In genomic region chr17:17080781-17081180, GRCh38 we compare ENCODE assay signal across 27 cellular contexts. TPM values are rescaled to one million over a fixed set of nuclear protein-coding genes. Genes with fewer than 3 reads are reported as not detected.
DNase-seq lines count a peak whose midpoint lies in the region; ATAC-seq and TF ChIP-seq lines count a peak whose summit lies in the region.
"Had no signal": no experiment of that assay in that cellular context is flagged by ENCODE, and none has a peak within 500 bp of the region (broad histone marks: within the 10 kb centered on the region; RNA-seq: fewer than 3 reads in every experiment).

No MANE protein-coding gene starts in this region.

- H3K4me1 ChIP-seq in Karpas-422 (ENCODE audit: low read length), result no peaks in the 10 kb centered on the region

- no peak for DNase-seq in memory B cell (ENCODE audit: low spot score in 2 of 2)
- DNase-seq in Karpas-422, result no peak
- DNase-seq in NCI-H1436 treated with DMSO at 0.1 percent for 48 hours (lab: John Stamatoyannopoulos, UW), result no peak
- DNase-seq: activated CD4-positive, alpha-beta T cell treated with anti-CD3 and anti-CD28 coated beads, Interleukin-2, amount 50 U/mL, for 4 hours; activated CD4-positive, CD25-positive, alpha-beta regulatory T cell; activated T-cell treated with anti-CD3 and anti-CD28 coated beads, Interleukin-2, amount 50 U/mL, for 72 hours; COR-L47; DMS79; GDM1; H7; mammary epithelial cell; NCI-H1105; NCI-H2029; NCI-H526 treated with DMSO at 0.1 percent for 48 hours; SJCRH30; small intestine; stimulated activated CD4-positive, alpha-beta T cell treated with anti-CD3 and anti-CD28 coated beads, Interleukin-1b, Interleukin-23, amount 100 ng/mL, for 48 hours; stimulated activated CD8-positive, alpha-beta memory T cell treated with anti-CD3 and anti-CD28 coated beads, Interleukin-4, amount 100 ng/mL, for 48 hours had no signal

- no peaks in the 10 kb centered on the region for H3K9me2 ChIP-seq in Karpas-422 (replicated peaks; ENCODE audit: insufficient read depth, low read length)

- H3K9ac ChIP-seq in Karpas-422 (ENCODE audit: low read length), result no peak overlapping the region
- H3K9ac ChIP-seq: BLaER1 treated with 17β-estradiol and CSF1 and Interleukin-3, amounts not matched to agents 10 nM and 100 nM had no signal

- H3K4me1 Mint-ChIP-seq in IgD-negative memory B cell (peaks cover 0 to 7% (median 3%) of the 10 kb centered on the region in 3 donors), brain (peaks cover 43% of the 10 kb centered on the region), memory B cell (peaks cover 10% of the 10 kb centered on the region)
- H3K4me1 Mint-ChIP-seq in stimulated activated memory B cell treated with anti-CD40 and anti-IgM and Interleukin-4, amounts not matched to agents 10 μg/mL and 1 μg/mL and 100 μg/mL, for 72 hours, result peaks cover 22% of the 10 kb centered on the region

- H3K27ac Mint-ChIP-seq in IgD-negative memory B cell (peak overlapping the region in 2 of 3 donors; percentile 71 to 76), brain (peak overlapping the region in 4 of 5 experiments; percentile 15 to 52 (median 41)), memory B cell (peak overlapping the region; percentile 56)
- peak overlapping the region; percentile 15 for H3K27ac Mint-ChIP-seq in stimulated activated memory B cell treated with anti-CD40 and anti-IgM and Interleukin-4, amounts not matched to agents 10 μg/mL and 1 μg/mL and 100 μg/mL, for 72 hours
- H3K27ac Mint-ChIP-seq: activated T-cell treated with anti-CD3 and anti-CD28 coated beads, Interleukin-2, amount 50 U/mL, for 72 hours had no signal

- H3K4me3 Mint-ChIP-seq in IgD-negative memory B cell (no peak overlapping the region), brain (no peak overlapping the region), memory B cell (no peak overlapping the region)
- H3K4me3 Mint-ChIP-seq in stimulated activated memory B cell treated with anti-CD40 and anti-IgM and Interleukin-4, amounts not matched to agents 10 μg/mL and 1 μg/mL and 100 μg/mL, for 72 hours, result no peak overlapping the region
- H3K4me3 Mint-ChIP-seq: activated T-cell treated with anti-CD3 and anti-CD28 coated beads, Interleukin-2, amount 50 U/mL, for 72 hours had no signal

- H3K9me3 Mint-ChIP-seq in IgD-negative memory B cell (no peaks in the 10 kb centered on the region), brain (no peaks in the 10 kb centered on the region), memory B cell (no peaks in the 10 kb centered on the region)
- no peaks in the 10 kb centered on the region for H3K9me3 Mint-ChIP-seq in stimulated activated memory B cell treated with anti-CD40 and anti-IgM and Interleukin-4, amounts not matched to agents 10 μg/mL and 1 μg/mL and 100 μg/mL, for 72 hours
- H3K9me3 Mint-ChIP-seq: activated naive CD4-positive, alpha-beta T cell treated with anti-CD3 and anti-CD28 coated beads, Interleukin-2, amount 50 U/mL, for 72 hours; activated T-cell treated with anti-CD3 and anti-CD28 coated beads, Interleukin-2, amount 50 U/mL, for 72 hours had no signal

- H3K36me3 ChIP-seq in Karpas-422 (ENCODE audit: insufficient read depth, low read length), result no peaks in the 10 kb centered on the region

- no peak overlapping the region for H3K27ac ChIP-seq in Karpas-422 (ENCODE audit: low read length)
- H3K27ac ChIP-seq: neutrophil, SJCRH30 had no signal

- H3K4me2 ChIP-seq in Karpas-422 (ENCODE audit: low read depth, low read length, poor library complexity, severe bottlenecking), result no peak overlapping the region
- H3K4me2 ChIP-seq: BLaER1 treated with 17β-estradiol and CSF1 and Interleukin-3, amounts not matched to agents 10 nM and 100 nM had no signal

- no peaks in the 10 kb centered on the region for H3K9me3 ChIP-seq in Karpas-422 (ENCODE audit: low read length)
- H3K9me3 ChIP-seq: BLaER1 treated with 17β-estradiol and CSF1 and Interleukin-3, amounts not matched to agents 10 nM and 100 nM; neutrophil; SJCRH30 had no signal

- no peak overlapping the region for H3K4me3 ChIP-seq in Karpas-422 (ENCODE audit: low read length)
- H3K4me3 ChIP-seq: BLaER1 treated with 17β-estradiol and CSF1 and Interleukin-3, amounts not matched to agents 10 nM and 100 nM; cardiac muscle cell; SJCRH30 had no signal

- peaks cover 4% of the 10 kb centered on the region for H3K36me3 Mint-ChIP-seq in IgD-negative memory B cell
- H3K36me3 Mint-ChIP-seq in brain, result peaks cover 61% of the 10 kb centered on the region
- peaks cover 30% of the 10 kb centered on the region for H3K36me3 Mint-ChIP-seq in memory B cell
- peaks cover 58% of the 10 kb centered on the region for H3K36me3 Mint-ChIP-seq in stimulated activated memory B cell treated with anti-CD40 and anti-IgM and Interleukin-4, amounts not matched to agents 10 μg/mL and 1 μg/mL and 100 μg/mL, for 72 hours
- H3K36me3 Mint-ChIP-seq: activated naive CD4-positive, alpha-beta T cell treated with anti-CD3 and anti-CD28 coated beads, Interleukin-2, amount 50 U/mL, for 72 hours had no signal

- H3K27me3 ChIP-seq in Karpas-422 (ENCODE audit: low read length), result no peaks in the 10 kb centered on the region
- H3K27me3 ChIP-seq: BLaER1 treated with 17β-estradiol and CSF1 and Interleukin-3, amounts not matched to agents 10 nM and 100 nM; cardiac muscle cell; neutrophil; SJCRH30 had no signal

- no peak for TF ChIP-seq CTCF in brain (conservative IDR thresholded peaks at IDR 0.05)

- no peak overlapping the region for H2AFZ ChIP-seq in Karpas-422 (ENCODE audit: low read length)

- no peaks in the 10 kb centered on the region for H3K79me2 ChIP-seq in Karpas-422 (ENCODE audit: low read length)

- peaks cover 16% of the 10 kb centered on the region for H4K20me1 ChIP-seq in Karpas-422 (ENCODE audit: insufficient read depth, low read depth, low read length)

- no peaks in the 10 kb centered on the region for H3K27me3 Mint-ChIP-seq in IgD-negative memory B cell
- no peaks in the 10 kb centered on the region for H3K27me3 Mint-ChIP-seq in brain
- no peaks in the 10 kb centered on the region for H3K27me3 Mint-ChIP-seq in memory B cell
- no peaks in the 10 kb centered on the region for H3K27me3 Mint-ChIP-seq in stimulated activated memory B cell treated with anti-CD40 and anti-IgM and Interleukin-4, amounts not matched to agents 10 μg/mL and 1 μg/mL and 100 μg/mL, for 72 hours

- ATAC-seq in memory B cell (ENCODE audit: low read depth) (no peak), GM21717 (IDR thresholded peaks at IDR 0.05; ENCODE audit: unreplicated experiment) (no peak), GM21723 (IDR thresholded peaks at IDR 0.05; ENCODE audit: unreplicated experiment) (no peak)
- no peak for ATAC-seq in stimulated activated memory B cell treated with anti-CD40 and anti-IgM and Interleukin-4, amounts not matched to agents 10 μg/mL and 1 μg/mL and 100 μg/mL, for 72 hours
- ATAC-seq: activated naive CD4-positive, alpha-beta T cell treated with anti-CD3 and anti-CD28 coated beads, Interleukin-2, amount 50 U/mL, for 72 hours; activated T-cell treated with anti-CD3 and anti-CD28 coated beads, Interleukin-2, amount 50 U/mL, for 72 hours had no signal

RNA-seq across cellular contexts. Expression of gene MPRIP, which starts 38.5 kb away (rescaled TPM):
- 14.4 TPM for polyA plus RNA-seq in IgD-negative memory B cell
- polyA plus RNA-seq in brain (ENCODE audit: insufficient read depth, low read depth, low replicate concordance), result 123 TPM
- 44.1 and 49.3 TPM in 2 replicates for total RNA-seq in Karpas-422 (2014; rRNA removed; shearing (Covaris generic); ENCODE audit: low replicate concordance)

Comparison
In these comparisons a context has a peak if more than half of its experiments do, and no peak if none do; other contexts are left out.
1. H3K27ac Mint-ChIP-seq: peak in every context shown above with its lines; median percentile 74 in IgD-negative memory B cell; 56 in memory B cell; 41 in brain; 15 in stimulated activated memory B cell treated with anti-CD40 and anti-IgM and Interleukin-4, amounts not matched to agents 10 μg/mL and 1 μg/mL and 100 μg/mL, for 72 hours.